Comparison of ENCODE assay signal across 8 cellular contexts in genomic region chr15:75531041-75531450, GRCh38. TPM values are rescaled to one million over a fixed set of nuclear protein-coding genes. Genes with fewer than 3 reads are reported as not detected.
DNase-seq lines count a peak whose midpoint lies in the region; ATAC-seq, FAIRE-seq and TF ChIP-seq lines count a peak whose summit lies in the region.

No MANE protein-coding gene starts in this region.

- ATAC-seq in HG02973 (IDR thresholded peaks at IDR 0.05; ENCODE audit: unreplicated experiment) = no peak

- TF ChIP-seq POLR2A in stomach (IDR thresholded peaks at IDR 0.05) (no peak), H54 (IDR thresholded peaks at IDR 0.05; ENCODE audit: low read depth, low read length) (no peak)

- peaks cover 13 to 35% (median 24%) of the 10 kb centered on the region in 4 donors for H3K4me1 ChIP-seq in stomach

- in situ Hi-C loops in brain microvascular endothelial cell (cut with HindIII; ENCODE audit: low pct_ligation_motif_present, low sequenced_read_pairs) = no loop called here

- TF ChIP-seq CTCF in brain microvascular endothelial cell (IDR thresholded peaks at IDR 0.05; ENCODE audit: low read depth, low read length, missing control alignments) = no peak
- TF ChIP-seq CTCF in stomach (IDR thresholded peaks at IDR 0.05) = no peak

- DNase-seq in LHCN-M2 (ENCODE audit: low read depth) (peak; percentile 68), brain microvascular endothelial cell (peak; percentile 27), inferior parietal cortex (ENCODE audit: extremely low spot score) (peak; percentile 62), stomach (no peak), H54 (ENCODE audit: insufficient read length, low spot score) (no peak), epidermal melanocyte (ENCODE audit: insufficient read length, low spot score) (no peak)
- DNase-seq in effector CD8-positive, alpha-beta T cell (lab: John Stamatoyannopoulos, UW) = no peak

- H3K27ac ChIP-seq in brain microvascular endothelial cell (no peak overlapping the region), stomach (peak overlapping the region in 4 of 5 donors; percentile 47 to 72 (median 66))

- intact Hi-C loops in stomach (cut with DNase I; ENCODE audit: low total_unique reads) = no loop called here

- WGBS in stomach, 5 donors = 41 to 56% (median 53%) methylated on average over 3 of the region's 3 CpGs

- no peaks in the 10 kb centered on the region for H3K27me3 ChIP-seq in brain microvascular endothelial cell (replicated peaks)
- no peaks in the 10 kb centered on the region for H3K27me3 ChIP-seq in stomach

- H3K9me3 ChIP-seq in stomach = no peaks in the 10 kb centered on the region

- FAIRE-seq in H54 (lab: Jason Lieb, UNC) = no peak

- TF ChIP-seq EP300 in stomach (IDR thresholded peaks at IDR 0.05) = no peak

- H3K36me3 ChIP-seq in brain microvascular endothelial cell (replicated peaks) (peaks cover 6% of the 10 kb centered on the region), stomach (peaks cover 3 to 16% (median 11%) of the 10 kb centered on the region in 4 donors)

- no peak overlapping the region for H3K4me3 ChIP-seq in brain microvascular endothelial cell (ENCODE audit: low read depth, low read length)
- H3K4me3 ChIP-seq in stomach = no peak overlapping the region

RNA-seq across cellular contexts. Expression of gene PTPN9, which starts 48.1 kb away (rescaled TPM):
- 23.5 and 25.0 TPM in 2 replicates for total RNA-seq in LHCN-M2 (2014; rRNA removed)
- 26.4 TPM for polyA plus RNA-seq in LHCN-M2 (2012)
- total RNA-seq in stomach = 10 to 100 TPM in 4 of 5 donors, 1 to 10 TPM in 1; 8.7 to 22.9 (median 16.5) TPM
- 10 to 100 TPM in 2 of 3 donors, 1 to 10 TPM in 1; 7.7 to 20.3 (median 12.5) TPM for polyA plus RNA-seq in stomach

Comparison
In these comparisons a context has a peak if more than half of its experiments do, and no peak if none do; other contexts are left out.
1. DNase-seq: peak in LHCN-M2 (single experiment), brain microvascular endothelial cell (single experiment) and inferior parietal cortex (single experiment); none in stomach (single experiment), H54 (single experiment), epidermal melanocyte (single experiment) and effector CD8-positive, alpha-beta T cell (single experiment).